In genomic region chr7:12868027-12868426, GRCh38 we compare ENCODE assay signal across 8 cellular contexts.
"Had no signal": no experiment of that assay in that cellular context is flagged by ENCODE, and none has a peak within 500 bp of the region (broad histone marks: within the 10 kb centered on the region; RNA-seq: fewer than 3 reads in every experiment).

No MANE protein-coding gene starts in this region.

- FAIRE-seq: G401.6, GM12878, GM12891, GM12892, GM18507, GM19239 had no signal

- ATAC-seq: GM12878 had no signal

- DNase-seq: GDM1, GF-D8 had no signal

- H3K4me3 ChIP-seq: GM12878 had no signal
